Comparison of ENCODE assay signal across 1 cellular context in genomic region chr6:14711056-14711703, GRCh38.
TF ChIP-seq lines count a peak whose summit lies in the region.

No MANE protein-coding gene starts in this region.

TF ChIP-seq in K562, 482 proteins besides CTCF, POLR2A, EP300 and RAD21 (continued from another document and continues in another):
- TF ChIP-seq AFF1 (IDR thresholded peaks at IDR 0.05; ENCODE audit: low read depth in 1 of 2, partially characterized antibody in 2 of 2) (peak; percentile 77 to 92), NUFIP1 (IDR thresholded peaks at IDR 0.05; ENCODE audit: partially characterized antibody) (peak; percentile 46), ZNF76 (CRISPR knock-in tag; IDR thresholded peaks at IDR 0.05; ENCODE audit: borderline replicate concordance) (peak; percentile 58; the same call in 1 of the 2 replicates), ZBTB17 (CRISPR knock-in tag; IDR thresholded peaks at IDR 0.05) (peak; percentile 74), LCOR (CRISPR knock-in tag; IDR thresholded peaks at IDR 0.05) (peak; percentile 59; the same call in 1 of the 2 replicates), MYC (IDR thresholded peaks at IDR 0.05; ENCODE audit: low read depth, low read length) (no peak; the same call in 1 of the 2 replicates), MYC (CRISPR knock-in tag; IDR thresholded peaks at IDR 0.05; ENCODE audit: borderline replicate concordance, low read depth) (0 out of 2 replicates have a peak, but pooled peaks have one; percentile 63), CEBPZ (IDR thresholded peaks at IDR 0.05; ENCODE audit: borderline replicate concordance, low read depth, low read length) (no peak), SRSF7 (optimal IDR thresholded peaks at IDR 0.05; ENCODE audit: low read depth, low read length) (no peak), ETS2 (tag; IDR thresholded peaks at IDR 0.05; ENCODE audit: borderline replicate concordance, poor library complexity, severe bottlenecking) (no peak), THAP7 (CRISPR knock-in tag; IDR thresholded peaks at IDR 0.05) (no peak), ZBTB7A (IDR thresholded peaks at IDR 0.05; ENCODE audit: borderline replicate concordance, control insufficient read depth, low read depth, low read length) (no peak), E2F4 (CRISPR knock-in tag; IDR thresholded peaks at IDR 0.05; ENCODE audit: low read depth) (no peak), SPI1 (IDR thresholded peaks at IDR 0.05; ENCODE audit: borderline replicate concordance, low read depth, low read length) (peak; percentile 92), KDM2B (CRISPR knock-in tag; IDR thresholded peaks at IDR 0.05) (no peak), ZNF644 (tag; IDR thresholded peaks at IDR 0.05; ENCODE audit: low read depth) (0 out of 2 replicates have a peak, but pooled peaks have one; percentile 51), HMG20A (CRISPR knock-in tag; conservative IDR thresholded peaks at IDR 0.05) (no peak), CBFA2T3 (IDR thresholded peaks at IDR 0.05) (peak; percentile 94), ZNF384 (IDR thresholded peaks at IDR 0.05; ENCODE audit: low read depth, low read length) (no peak), HDAC3 (IDR thresholded peaks at IDR 0.05; ENCODE audit: borderline replicate concordance, partially characterized antibody) (peak; percentile 84), NCOR1 (IDR thresholded peaks at IDR 0.05) (peak; percentile 85), MBD2 (IDR thresholded peaks at IDR 0.05; ENCODE audit: borderline replicate concordance, low read depth) (peak; percentile 65; the same call in 1 of the 2 replicates), ZNF197 (CRISPR knock-in tag; IDR thresholded peaks at IDR 0.05; ENCODE audit: low read depth) (no peak), MEIS2 (IDR thresholded peaks at IDR 0.05; ENCODE audit: partially characterized antibody) (peak; percentile 85), SOX6 (IDR thresholded peaks at IDR 0.05) (peak; percentile 92), FOSL1 (tag; conservative IDR thresholded peaks at IDR 0.05) (peak; percentile 98), CHCHD3 (CRISPR knock-in tag; IDR thresholded peaks at IDR 0.05) (no peak), WHSC1 (IDR thresholded peaks at IDR 0.05; ENCODE audit: low read length) (no peak), HDGF (IDR thresholded peaks at IDR 0.05) (peak; percentile 85; the same call in 1 of the 2 replicates), HSF4 (CRISPR knock-in tag; IDR thresholded peaks at IDR 0.05; ENCODE audit: borderline replicate concordance) (no peak), RAD51 (IDR thresholded peaks at IDR 0.05; ENCODE audit: borderline replicate concordance, low read depth) (no peak), MEF2D (tag; conservative IDR thresholded peaks at IDR 0.05; ENCODE audit: low read depth) (peak; percentile 85), ZNF143 (CRISPR knock-in tag; IDR thresholded peaks at IDR 0.05) (no peak), SMC3 (conservative IDR thresholded peaks at IDR 0.05; ENCODE audit: insufficient read depth, low read depth, low read length) (0 out of 2 replicates have a peak, but pooled peaks have one; percentile 58), POLR2AphosphoS5 (IDR thresholded peaks at IDR 0.05; ENCODE audit: control insufficient read depth, insufficient read depth, low read depth, low read length) (peak; percentile 57; the same call in 1 of the 2 replicates), ZNF280B (CRISPR knock-in tag; IDR thresholded peaks at IDR 0.05) (no peak)
- TF ChIP-seq, protein P1, sequence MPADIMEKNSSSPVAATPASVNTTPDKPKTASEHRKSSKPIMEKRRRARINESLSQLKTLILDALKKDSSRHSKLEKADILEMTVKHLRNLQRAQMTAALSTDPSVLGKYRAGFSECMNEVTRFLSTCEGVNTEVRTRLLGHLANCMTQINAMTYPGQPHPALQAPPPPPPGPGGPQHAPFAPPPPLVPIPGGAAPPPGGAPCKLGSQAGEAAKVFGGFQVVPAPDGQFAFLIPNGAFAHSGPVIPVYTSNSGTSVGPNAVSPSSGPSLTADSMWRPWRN (IDR thresholded peaks at IDR 0.05; ENCODE audit: low read depth) = peak; percentile 43; the same call in 1 of the 2 replicates
- TF ChIP-seq, protein P2, sequence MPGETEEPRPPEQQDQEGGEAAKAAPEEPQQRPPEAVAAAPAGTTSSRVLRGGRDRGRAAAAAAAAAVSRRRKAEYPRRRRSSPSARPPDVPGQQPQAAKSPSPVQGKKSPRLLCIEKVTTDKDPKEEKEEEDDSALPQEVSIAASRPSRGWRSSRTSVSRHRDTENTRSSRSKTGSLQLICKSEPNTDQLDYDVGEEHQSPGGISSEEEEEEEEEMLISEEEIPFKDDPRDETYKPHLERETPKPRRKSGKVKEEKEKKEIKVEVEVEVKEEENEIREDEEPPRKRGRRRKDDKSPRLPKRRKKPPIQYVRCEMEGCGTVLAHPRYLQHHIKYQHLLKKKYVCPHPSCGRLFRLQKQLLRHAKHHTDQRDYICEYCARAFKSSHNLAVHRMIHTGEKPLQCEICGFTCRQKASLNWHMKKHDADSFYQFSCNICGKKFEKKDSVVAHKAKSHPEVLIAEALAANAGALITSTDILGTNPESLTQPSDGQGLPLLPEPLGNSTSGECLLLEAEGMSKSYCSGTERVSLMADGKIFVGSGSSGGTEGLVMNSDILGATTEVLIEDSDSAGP (CRISPR knock-in tag; IDR thresholded peaks at IDR 0.05) = no peak
- TF ChIP-seq, protein P3, sequence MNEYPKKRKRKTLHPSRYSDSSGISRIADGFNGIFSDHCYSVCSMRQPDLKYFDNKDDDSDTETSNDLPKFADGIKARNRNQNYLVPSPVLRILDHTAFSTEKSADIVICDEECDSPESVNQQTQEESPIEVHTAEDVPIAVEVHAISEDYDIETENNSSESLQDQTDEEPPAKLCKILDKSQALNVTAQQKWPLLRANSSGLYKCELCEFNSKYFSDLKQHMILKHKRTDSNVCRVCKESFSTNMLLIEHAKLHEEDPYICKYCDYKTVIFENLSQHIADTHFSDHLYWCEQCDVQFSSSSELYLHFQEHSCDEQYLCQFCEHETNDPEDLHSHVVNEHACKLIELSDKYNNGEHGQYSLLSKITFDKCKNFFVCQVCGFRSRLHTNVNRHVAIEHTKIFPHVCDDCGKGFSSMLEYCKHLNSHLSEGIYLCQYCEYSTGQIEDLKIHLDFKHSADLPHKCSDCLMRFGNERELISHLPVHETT (CRISPR knock-in tag; conservative IDR thresholded peaks at IDR 0.05 in 1 of 2, IDR thresholded peaks at IDR 0.05 in 1 of 2) = 0 out of 4 replicates have a peak, but pooled peaks of 1 of the 2 experiments have one; percentile 35
- TF ChIP-seq, protein P4, sequence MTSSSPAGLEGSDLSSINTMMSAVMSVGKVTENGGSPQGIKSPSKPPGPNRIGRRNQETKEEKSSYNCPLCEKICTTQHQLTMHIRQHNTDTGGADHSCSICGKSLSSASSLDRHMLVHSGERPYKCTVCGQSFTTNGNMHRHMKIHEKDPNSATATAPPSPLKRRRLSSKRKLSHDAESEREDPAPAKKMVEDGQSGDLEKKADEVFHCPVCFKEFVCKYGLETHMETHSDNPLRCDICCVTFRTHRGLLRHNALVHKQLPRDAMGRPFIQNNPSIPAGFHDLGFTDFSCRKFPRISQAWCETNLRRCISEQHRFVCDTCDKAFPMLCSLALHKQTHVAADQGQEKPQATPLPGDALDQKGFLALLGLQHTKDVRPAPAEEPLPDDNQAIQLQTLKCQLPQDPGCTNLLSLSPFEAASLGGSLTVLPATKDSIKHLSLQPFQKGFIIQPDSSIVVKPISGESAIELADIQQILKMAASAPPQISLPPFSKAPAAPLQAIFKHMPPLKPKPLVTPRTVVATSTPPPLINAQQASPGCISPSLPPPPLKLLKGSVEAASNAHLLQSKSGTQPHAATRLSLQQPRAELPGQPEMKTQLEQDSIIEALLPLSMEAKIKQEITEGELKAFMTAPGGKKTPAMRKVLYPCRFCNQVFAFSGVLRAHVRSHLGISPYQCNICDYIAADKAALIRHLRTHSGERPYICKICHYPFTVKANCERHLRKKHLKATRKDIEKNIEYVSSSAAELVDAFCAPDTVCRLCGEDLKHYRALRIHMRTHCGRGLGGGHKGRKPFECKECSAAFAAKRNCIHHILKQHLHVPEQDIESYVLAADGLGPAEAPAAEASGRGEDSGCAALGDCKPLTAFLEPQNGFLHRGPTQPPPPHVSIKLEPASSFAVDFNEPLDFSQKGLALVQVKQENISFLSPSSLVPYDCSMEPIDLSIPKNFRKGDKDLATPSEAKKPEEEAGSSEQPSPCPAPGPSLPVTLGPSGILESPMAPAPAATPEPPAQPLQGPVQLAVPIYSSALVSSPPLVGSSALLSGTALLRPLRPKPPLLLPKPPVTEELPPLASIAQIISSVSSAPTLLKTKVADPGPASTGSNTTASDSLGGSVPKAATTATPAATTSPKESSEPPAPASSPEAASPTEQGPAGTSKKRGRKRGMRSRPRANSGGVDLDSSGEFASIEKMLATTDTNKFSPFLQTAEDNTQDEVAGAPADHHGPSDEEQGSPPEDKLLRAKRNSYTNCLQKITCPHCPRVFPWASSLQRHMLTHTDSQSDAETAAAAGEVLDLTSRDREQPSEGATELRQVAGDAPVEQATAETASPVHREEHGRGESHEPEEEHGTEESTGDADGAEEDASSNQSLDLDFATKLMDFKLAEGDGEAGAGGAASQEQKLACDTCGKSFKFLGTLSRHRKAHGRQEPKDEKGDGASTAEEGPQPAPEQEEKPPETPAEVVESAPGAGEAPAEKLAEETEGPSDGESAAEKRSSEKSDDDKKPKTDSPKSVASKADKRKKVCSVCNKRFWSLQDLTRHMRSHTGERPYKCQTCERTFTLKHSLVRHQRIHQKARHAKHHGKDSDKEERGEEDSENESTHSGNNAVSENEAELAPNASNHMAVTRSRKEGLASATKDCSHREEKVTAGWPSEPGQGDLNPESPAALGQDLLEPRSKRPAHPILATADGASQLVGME (CRISPR knock-in tag; IDR thresholded peaks at IDR 0.05) = no peak; the same call in 1 of the 2 replicates
